In genomic region chr11:1337647-1338007, GRCh38 we compare ENCODE assay signal across 12 cellular contexts. TPM values are rescaled to one million over a fixed set of nuclear protein-coding genes. Genes with fewer than 3 reads are reported as not detected.
A peak's percentile ranks its signal among the peaks of the same experiment; 100 is the strongest.
DNase-seq lines count a peak whose midpoint lies in the region; ATAC-seq and TF ChIP-seq lines count a peak whose summit lies in the region.
"Had no signal": no experiment of that assay in that cellular context is flagged by ENCODE, and none has a peak within 500 bp of the region (broad histone marks: within the 10 kb centered on the region; RNA-seq: fewer than 3 reads in every experiment).

No MANE protein-coding gene starts in this region.

- no peaks in the 10 kb centered on the region for H3K4me1 ChIP-seq in urinary bladder (ENCODE audit: insufficient read depth)

- ATAC-seq in Right ventricle myocardium superior (ENCODE audit: poor library complexity): peak; percentile 5
- ATAC-seq in Right ventricle myocardium inferior: no peak
- peak in 1 of 2 donors; percentile 3 for ATAC-seq in naive thymus-derived CD8-positive, alpha-beta T cell

- DNase-seq in Right ventricle myocardium superior: no peak
- DNase-seq in Right ventricle myocardium inferior (ENCODE audit: missing footprints): no peak
- no peak for DNase-seq in naive thymus-derived CD8-positive, alpha-beta T cell
- no peak for DNase-seq in NCI-H2081 (lab: John Stamatoyannopoulos, UW)
- DNase-seq in stimulated activated CD4-positive, alpha-beta T cell treated with anti-CD3 and anti-CD28 coated beads, Interleukin-2, amount 100 ng/mL, for 48 hours: no peak
- no peak for DNase-seq in stimulated activated CD4-positive, alpha-beta T cell treated with anti-CD3 and anti-CD28 coated beads, Interleukin-12 subunit alpha, Interleukin-12 subunit beta, amount 100 ng/mL, for 4 hours
- DNase-seq: AML-193, GM23248, NCI-H187 had no signal

- peak overlapping the region; percentile 38 for H3K27ac ChIP-seq in urinary bladder (ENCODE audit: low read depth)
- H3K27ac ChIP-seq: GM23248 had no signal

- intact Hi-C loops in Right ventricle myocardium superior (cut with DNase I) (no loop called here), Right ventricle myocardium inferior (cut with DNase I) (no loop called here)

- H3K4me3 Mint-ChIP-seq in brain: peak overlapping the region in 4 of 5 experiments; percentile 74 to 78 (median 78)
- H3K4me3 Mint-ChIP-seq in naive thymus-derived CD8-positive, alpha-beta T cell: peak overlapping the region in 9 of 10 donors; percentile 58 to 92 (median 84)

- 41% methylated on average over 25 of the region's 25 CpGs for WGBS in urinary bladder

- H3K9me3 Mint-ChIP-seq in brain: peaks cover 0 to 14% (median 10%) of the 10 kb centered on the region in 5 experiments
- peaks cover 0 to 5% (median 0%) of the 10 kb centered on the region in 9 donors for H3K9me3 Mint-ChIP-seq in naive thymus-derived CD8-positive, alpha-beta T cell

- H3K27ac Mint-ChIP-seq in brain: peak overlapping the region in 2 of 5 experiments; percentile 34 to 78
- peak overlapping the region in 8 of 10 donors; percentile 82 to 92 (median 90) for H3K27ac Mint-ChIP-seq in naive thymus-derived CD8-positive, alpha-beta T cell

- H3K4me3 ChIP-seq in urinary bladder (ENCODE audit: low read depth, low read length): no peak overlapping the region
- H3K4me3 ChIP-seq: GM23248 had no signal

- no peaks in the 10 kb centered on the region for H3K36me3 Mint-ChIP-seq in brain
- H3K36me3 Mint-ChIP-seq in naive thymus-derived CD8-positive, alpha-beta T cell: no peaks in the 10 kb centered on the region

- H3K4me1 Mint-ChIP-seq in brain: peaks cover 18% of the 10 kb centered on the region
- peaks cover 12 to 23% (median 20%) of the 10 kb centered on the region in 4 donors for H3K4me1 Mint-ChIP-seq in naive thymus-derived CD8-positive, alpha-beta T cell

- POLR2A ChIA-PET in naive thymus-derived CD8-positive, alpha-beta T cell (lab: Charles Lee): interaction anchor here (0.9 kb wide), 1 partner anchor 29 kb away, joined by 3 read pairs; the partner anchor contains the start of gene TOLLIP

- H3K27me3 Mint-ChIP-seq in brain: peaks cover 18% of the 10 kb centered on the region
- no peaks in the 10 kb centered on the region for H3K27me3 Mint-ChIP-seq in naive thymus-derived CD8-positive, alpha-beta T cell

- no peaks in the 10 kb centered on the region for H3K36me3 ChIP-seq in urinary bladder (ENCODE audit: insufficient read depth)
- H3K36me3 ChIP-seq: heart right ventricle had no signal

- TF ChIP-seq CTCF in brain (conservative IDR thresholded peaks at IDR 0.05): no peak

RNA-seq across cellular contexts. Expression of gene TOLLIP, which starts 28.2 kb away (rescaled TPM):
- total RNA-seq in Right ventricle myocardium superior: 49.9 TPM
- total RNA-seq in Right ventricle myocardium inferior: 46.8 TPM
- polyA plus RNA-seq in brain (ENCODE audit: insufficient read depth, low read depth, low replicate concordance): 58.5 TPM
- total RNA-seq in naive thymus-derived CD8-positive, alpha-beta T cell: 10 to 100 TPM; 33.8 to 38.6 TPM
- 10 to 100 TPM; 21.4 to 27.6 (median 23.4) TPM for polyA plus RNA-seq in naive thymus-derived CD8-positive, alpha-beta T cell
- total RNA-seq in urinary bladder: 13.6 TPM
- polyA plus RNA-seq in urinary bladder: 53.4 TPM

RNA-seq across cellular contexts. Expression of gene BRSK2, which starts 52.1 kb away (rescaled TPM):
- total RNA-seq in Right ventricle myocardium superior (0.67 TPM), Right ventricle myocardium inferior (1.4 TPM), urinary bladder (3.0 TPM)
- polyA plus RNA-seq in brain (ENCODE audit: insufficient read depth, low read depth, low replicate concordance) (43.6 TPM), urinary bladder (2.6 TPM)
- 1 to 10 TPM in 1 of 2 experiments, under 1 TPM in 1; 0.42 to 1.3 TPM for total RNA-seq in naive thymus-derived CD8-positive, alpha-beta T cell
- not detected for polyA plus RNA-seq in naive thymus-derived CD8-positive, alpha-beta T cell
- polyA plus RNA-seq: GM23248 had no signal
